32 cellular contexts compared by ENCODE assay signal in the genomic region with DNA sequence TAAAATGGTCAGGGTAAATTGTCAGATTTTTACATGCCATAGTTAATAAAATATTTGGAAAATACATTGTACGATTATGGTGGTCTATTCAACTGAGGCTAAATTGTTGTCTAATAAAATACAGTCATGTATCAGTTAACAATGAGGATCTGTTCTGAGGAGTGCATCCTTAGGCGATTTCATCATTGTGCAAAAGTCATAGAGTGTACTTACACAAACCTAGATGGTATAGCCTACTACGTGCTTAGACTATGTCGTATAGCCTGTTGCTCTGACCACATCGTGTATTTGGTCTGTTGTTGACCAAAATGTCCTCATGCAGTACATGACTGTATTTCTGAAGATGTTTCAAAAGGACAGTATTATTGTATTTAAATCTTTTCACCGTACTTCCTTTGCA.
"Had no signal": no experiment of that assay in that cellular context is flagged by ENCODE, and none has a peak within 500 bp of the region (broad histone marks: within the 10 kb centered on the region; RNA-seq: fewer than 3 reads in every experiment).

No MANE protein-coding gene starts in this region.

- H3K4me2 ChIP-seq: hepatocyte had no signal

- H3K4me3 ChIP-seq: adrenal gland, body of pancreas, cardiac muscle cell, colonic mucosa, esophagus squamous epithelium, gastrocnemius medialis, heart right ventricle, hepatocyte had no signal

- DNase-seq: activated B cell treated with CpG ODN at 0.5 μM for 24 hours; activated CD4-positive, alpha-beta memory T cell treated with anti-CD3 and anti-CD28 coated beads for 36 hours; activated CD4-positive, alpha-beta T cell treated with anti-CD3 and anti-CD28 coated beads for 36 hours; activated CD4-positive, alpha-beta T cell treated with anti-CD3 and anti-CD28 coated beads, Interleukin-2, amount 10 ng/mL, durations not matched to agents 24 days and 14 days; activated CD8-positive, alpha-beta memory T cell treated with anti-CD3 and anti-CD28 coated beads, Interleukin-2, amount 10 ng/mL, durations not matched to agents 7 days and 5 days; activated CD8-positive, alpha-beta memory T cell treated with anti-CD3 and anti-CD28 coated beads, Interleukin-2, amount 50 U/mL, for 4 hours; activated CD8-positive, alpha-beta T cell treated with anti-CD3 and anti-CD28 coated beads, Interleukin-2, amount 10 ng/mL, durations not matched to agents 7 days and 5 days; activated effector memory CD4-positive, alpha-beta T cell treated with anti-CD3 and anti-CD28 coated beads, Interleukin-2, amount 50 U/mL, for 16 hours; activated naive CD4-positive, alpha-beta T cell treated with anti-CD3 and anti-CD28 coated beads for 36 hours; activated naive CD8-positive, alpha-beta T cell treated with anti-CD3 and anti-CD28 coated beads for 36 hours; activated naive CD8-positive, alpha-beta T cell treated with anti-CD3 and anti-CD28 coated beads, Interleukin-2, amount 50 U/mL, for 24 hours; activated T-cell treated with anti-CD3 and anti-CD28 coated beads, Interleukin-2, amount 50 U/mL, for 1 hour; activated T-cell treated with anti-CD3 and anti-CD28 coated beads, Interleukin-2, amount 50 U/mL, for 48 hours; adrenal gland; amygdala; aorta; body of pancreas; central memory CD4-positive, alpha-beta T cell; cerebellar nuclear complex; colonic mucosa; effector CD8-positive, alpha-beta T cell; esophagus squamous epithelium; foreskin fibroblast; gastrocnemius medialis; heart right ventricle; T-helper 17 cell; T1000; WERI-Rb-1 had no signal

- H3K9me3 ChIP-seq: adrenal gland, body of pancreas, colonic mucosa, esophagus squamous epithelium, gastrocnemius medialis, heart right ventricle had no signal

- H2AFZ ChIP-seq: hepatocyte had no signal

- H3K27ac ChIP-seq: adrenal gland, body of pancreas, cardiac muscle cell, colonic mucosa, epithelial cell of prostate, esophagus squamous epithelium, gastrocnemius medialis, heart right ventricle, hepatocyte, WERI-Rb-1 had no signal

- H3K4me1 ChIP-seq: colonic mucosa had no signal

- ATAC-seq: activated CD4-positive, alpha-beta T cell treated with anti-CD3 and anti-CD28 coated beads for 36 hours; activated CD4-positive, CD25-positive, alpha-beta regulatory T cell treated with anti-CD3 and anti-CD28 coated beads, Interleukin-2, amount 50 U/mL, for 24 hours; activated CD8-positive, alpha-beta memory T cell treated with anti-CD3 and anti-CD28 coated beads, Interleukin-2, amount 10 ng/mL, durations not matched to agents 7 days and 5 days; activated CD8-positive, alpha-beta T cell treated with anti-CD3 and anti-CD28 coated beads, Interleukin-2, amount 10 ng/mL, durations not matched to agents 7 days and 5 days; activated naive CD8-positive, alpha-beta T cell treated with anti-CD3 and anti-CD28 coated beads, Interleukin-2, amount 50 U/mL, for 24 hours; body of pancreas; gastrocnemius medialis; heart right ventricle; T-helper 17 cell had no signal

- H3K27me3 ChIP-seq: adrenal gland, body of pancreas, cardiac muscle cell, colonic mucosa, gastrocnemius medialis, heart right ventricle, hepatocyte had no signal

- H3K36me3 ChIP-seq: adrenal gland, cardiac muscle cell, colonic mucosa, esophagus squamous epithelium, gastrocnemius medialis, heart right ventricle, WERI-Rb-1 had no signal
